Comparison of ENCODE assay signal across 8 cellular contexts in the genomic region with DNA sequence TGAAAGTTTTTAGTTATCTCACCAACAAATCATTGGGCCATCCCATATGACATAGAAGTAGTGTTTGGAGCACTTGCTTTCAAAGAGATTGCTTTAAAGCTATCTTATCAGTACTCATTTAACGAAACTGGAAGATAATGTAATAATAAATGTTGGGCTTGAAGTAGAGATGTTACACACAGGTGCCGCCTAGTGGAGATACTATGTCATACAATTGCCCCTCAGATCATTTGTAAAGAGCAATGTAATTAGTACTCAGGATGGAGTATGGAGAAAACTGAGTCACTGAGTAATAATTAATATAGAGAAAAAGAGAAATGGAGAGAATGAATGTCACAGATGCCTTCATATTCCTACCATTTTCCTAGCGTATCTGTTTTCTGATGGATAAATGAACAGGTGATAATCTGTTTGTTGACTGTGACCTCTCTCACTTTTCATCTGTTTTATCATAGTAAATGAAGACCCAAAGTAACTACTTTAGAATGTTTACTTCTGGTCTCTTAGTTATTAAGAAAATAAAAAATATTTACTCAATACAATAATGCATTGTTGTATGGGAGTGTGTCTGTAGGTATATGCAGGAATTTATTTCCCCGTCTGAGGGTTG.
A peak's percentile ranks its signal among the peaks of the same experiment; 100 is the strongest.
DNase-seq lines count a peak whose midpoint lies in the region; ATAC-seq, FAIRE-seq and TF ChIP-seq lines count a peak whose summit lies in the region.

No MANE protein-coding gene starts in this region.

- TF ChIP-seq CTCF in CD14-positive monocyte (IDR thresholded peaks at IDR 0.05) (peak; percentile 93), fibroblast of villous mesenchyme (IDR thresholded peaks at IDR 0.05; ENCODE audit: insufficient read depth, low read depth, low read length) (peak; percentile 85)
- TF ChIP-seq CTCF in activated CD8-positive, alpha-beta T cell treated with anti-CD3 and anti-CD28 coated beads for 36 hours (IDR thresholded peaks at IDR 0.05): peak; percentile 95

- peak; percentile 53 for ATAC-seq in activated CD8-positive, alpha-beta T cell treated with anti-CD3 and anti-CD28 coated beads for 36 hours
- ATAC-seq in sciatic nerve (no peak), HG02970 (IDR thresholded peaks at IDR 0.05; ENCODE audit: low FRiP score, unreplicated experiment) (no peak)

- H3K27ac Mint-ChIP-seq in CD14-positive monocyte: no peak overlapping the region
- H3K27ac Mint-ChIP-seq in activated CD8-positive, alpha-beta T cell treated with anti-CD3 and anti-CD28 coated beads for 36 hours: no peak overlapping the region

- H3K4me1 Mint-ChIP-seq in CD14-positive monocyte: no peaks in the 10 kb centered on the region
- H3K4me1 Mint-ChIP-seq in activated CD8-positive, alpha-beta T cell treated with anti-CD3 and anti-CD28 coated beads for 36 hours (ENCODE audit: low read depth): no peaks in the 10 kb centered on the region

- CTCF ChIA-PET in activated CD8-positive, alpha-beta T cell treated with anti-CD3 and anti-CD28 coated beads for 36 hours (lab: Charles Lee): interaction anchor here (0.6 to 4.2 kb wide), 23 partner anchors 9 to 452 kb away, joined by 3 to 27 read pairs (median 4); no protein-coding TSS in a partner anchor

- POLR2A ChIA-PET in activated CD8-positive, alpha-beta T cell treated with anti-CD3 and anti-CD28 coated beads for 36 hours (lab: Charles Lee): no interaction called here

- peaks cover 0 to 2% (median 2%) of the 10 kb centered on the region in 3 donors for H3K27me3 Mint-ChIP-seq in CD14-positive monocyte (ENCODE audit: low read depth in 3 of 3)
- H3K27me3 Mint-ChIP-seq in activated CD8-positive, alpha-beta T cell treated with anti-CD3 and anti-CD28 coated beads for 36 hours: peaks cover 3% of the 10 kb centered on the region

- intact Hi-C loops in CD14-positive monocyte (cut with micrococcal nuclease): loop anchor here in 1 of 2 donors (10.0 kb wide), 1 partner anchor 217 kb away; no protein-coding TSS in a partner anchor
- intact Hi-C loops in activated CD8-positive, alpha-beta T cell treated with anti-CD3 and anti-CD28 coated beads for 36 hours (cut with micrococcal nuclease): loop anchor here (10.0 kb wide), 1 partner anchor 217 kb away; no protein-coding TSS in a partner anchor
- intact Hi-C loops in sciatic nerve (cut with DNase I): no loop called here

- DNase-seq in CD14-positive monocyte (ENCODE audit: low spot score) (no peak), GM18507 (ENCODE audit: extremely low spot score, insufficient read length, low read depth) (peak; percentile 14), NCI-H345 (lab: John Stamatoyannopoulos, UW) (peak; percentile 53), fibroblast of villous mesenchyme (ENCODE audit: low read depth) (peak; percentile 61), pulmonary artery endothelial cell (ENCODE audit: low read depth, low spot score) (peak; percentile 15), sciatic nerve (ENCODE audit: low spot score) (no peak)
- peak; percentile 60 for DNase-seq in activated CD8-positive, alpha-beta T cell treated with anti-CD3 and anti-CD28 coated beads for 36 hours

- no peaks in the 10 kb centered on the region for H3K36me3 Mint-ChIP-seq in CD14-positive monocyte
- H3K36me3 Mint-ChIP-seq in activated CD8-positive, alpha-beta T cell treated with anti-CD3 and anti-CD28 coated beads for 36 hours (ENCODE audit: low read depth): no peaks in the 10 kb centered on the region

- H3K4me3 ChIP-seq in fibroblast of villous mesenchyme (ENCODE audit: low read depth, low read length): no peak overlapping the region

- no peak overlapping the region for H3K4me3 Mint-ChIP-seq in CD14-positive monocyte
- no peak overlapping the region for H3K4me3 Mint-ChIP-seq in activated CD8-positive, alpha-beta T cell treated with anti-CD3 and anti-CD28 coated beads for 36 hours

- no peaks in the 10 kb centered on the region for H3K9me3 Mint-ChIP-seq in CD14-positive monocyte
- H3K9me3 Mint-ChIP-seq in activated CD8-positive, alpha-beta T cell treated with anti-CD3 and anti-CD28 coated beads for 36 hours: no peaks in the 10 kb centered on the region

- FAIRE-seq in GM18507 (lab: Jason Lieb, UNC): peak; percentile 80

Comparison
In these comparisons a context has a peak if more than half of its experiments do, and no peak if none do; other contexts are left out.
1. DNase-seq: peak in GM18507 (single experiment), NCI-H345 (single experiment), activated CD8-positive, alpha-beta T cell treated with anti-CD3 and anti-CD28 coated beads for 36 hours (single experiment), fibroblast of villous mesenchyme (single experiment) and pulmonary artery endothelial cell (single experiment); none in CD14-positive monocyte (single experiment) and sciatic nerve (single experiment).
2. Peak in every context shown above with its lines, with median percentiles within 50 percentile points of each other: CTCF ChIP-seq.